1 cellular context compared by ENCODE assay signal in the genomic region with DNA sequence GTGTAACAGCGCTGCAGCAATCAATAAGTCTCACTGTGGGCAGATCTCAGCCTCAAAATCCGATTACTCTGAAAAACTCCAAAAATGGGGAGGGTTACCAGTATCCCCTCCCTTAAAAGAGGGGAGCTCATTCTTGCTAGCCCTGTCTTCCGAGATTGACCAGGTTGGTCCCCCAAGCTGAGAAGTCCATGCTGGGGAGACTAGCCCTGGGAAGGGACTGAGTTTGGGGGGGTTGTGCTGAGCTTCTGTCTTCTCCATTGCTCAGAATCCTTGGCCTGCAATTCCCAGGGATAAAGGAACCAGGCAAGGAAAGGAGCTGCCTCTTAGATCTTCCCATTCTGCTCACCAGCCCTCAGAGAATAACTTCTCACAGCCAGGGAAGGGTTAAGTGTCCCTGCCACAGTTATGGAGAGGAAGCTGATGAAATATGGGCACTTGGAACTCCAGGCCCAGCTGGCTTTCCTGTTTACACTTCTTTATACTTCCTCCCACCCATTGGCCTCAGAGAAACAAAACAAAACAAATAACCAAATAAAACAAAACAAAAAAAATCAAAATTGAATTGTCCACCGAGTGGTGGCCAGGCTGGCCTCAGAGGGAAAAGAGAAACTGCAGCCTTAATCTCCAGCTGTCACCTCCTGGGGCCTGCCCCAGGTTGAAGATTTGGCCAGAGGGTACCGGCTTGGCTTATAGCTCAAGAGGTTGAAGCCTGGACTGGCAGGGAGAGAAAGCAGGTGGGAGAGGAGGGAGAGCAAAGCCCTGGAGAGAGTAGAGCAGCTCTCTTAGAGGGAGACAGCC.
TF ChIP-seq lines count a peak whose summit lies in the region.

No MANE protein-coding gene starts in this region.

TF ChIP-seq in K562, 482 proteins besides CTCF, POLR2A, EP300 and RAD21:
- peak; percentile 69 for TF ChIP-seq GABPA (tag; conservative IDR thresholded peaks at IDR 0.05; ENCODE audit: low read depth)
- TF ChIP-seq CXXC5 (CRISPR knock-in tag; IDR thresholded peaks at IDR 0.05) = peak; percentile 16; the same call in 1 of the 2 replicates
- TF ChIP-seq MAZ (CRISPR knock-in tag; conservative IDR thresholded peaks at IDR 0.05 in 1 of 2, IDR thresholded peaks at IDR 0.05 in 1 of 2) = 0 out of 4 replicates have a peak, but pooled peaks of 1 of the 2 experiments have one; percentile 28
- 0 out of 2 replicates have a peak, but pooled peaks have one; percentile 20 for TF ChIP-seq L3MBTL2 (IDR thresholded peaks at IDR 0.05)
- TF ChIP-seq TCF3 (CRISPR knock-in tag; IDR thresholded peaks at IDR 0.05) = no peak
- peak; percentile 66 for TF ChIP-seq ZNF175 (CRISPR knock-in tag; IDR thresholded peaks at IDR 0.05; ENCODE audit: low read depth)
- peak; percentile 50; the same call in 1 of the 2 replicates for TF ChIP-seq ZNF311 (CRISPR knock-in tag; IDR thresholded peaks at IDR 0.05)
- TF ChIP-seq CEBPG (CRISPR knock-in tag; IDR thresholded peaks at IDR 0.05) = no peak
- peak in 1 of 2 experiments; percentile 75; a peak in 2 of 4 replicates for TF ChIP-seq CEBPG (tag; conservative IDR thresholded peaks at IDR 0.05 in 1 of 2, IDR thresholded peaks at IDR 0.05 in 1 of 2)
- no peak for TF ChIP-seq YY1 (IDR thresholded peaks at IDR 0.05; ENCODE audit: borderline replicate concordance in 1 of 3, control insufficient read depth in 1 of 3, extremely low read depth in 1 of 3, insufficient read depth in 3 of 3, insufficient read length in 1 of 3, insufficient replicate concordance in 2 of 3, low read depth in 1 of 3, low read length in 2 of 3)
- TF ChIP-seq MEIS2 (IDR thresholded peaks at IDR 0.05; ENCODE audit: partially characterized antibody) = peak; percentile 54
- TF ChIP-seq ZNF766 (CRISPR knock-in tag; conservative IDR thresholded peaks at IDR 0.05) = 0 out of 2 replicates have a peak, but pooled peaks have one; percentile 44
- TF ChIP-seq RHOXF2B (CRISPR knock-in tag; conservative IDR thresholded peaks at IDR 0.05) = no peak
- no peak for TF ChIP-seq BMI1 (IDR thresholded peaks at IDR 0.05; ENCODE audit: low read length)
- no peak for TF ChIP-seq GATAD2B (IDR thresholded peaks at IDR 0.05; ENCODE audit: borderline replicate concordance)
- no peak for TF ChIP-seq NR2C2 (CRISPR knock-in tag; IDR thresholded peaks at IDR 0.05)
- peak; percentile 25; the same call in 1 of the 2 replicates for TF ChIP-seq NR2C2 (tag; IDR thresholded peaks at IDR 0.05)
- TF ChIP-seq FOXA3 (CRISPR knock-in tag; conservative IDR thresholded peaks at IDR 0.05 in 1 of 2, IDR thresholded peaks at IDR 0.05 in 1 of 2) = peak in 1 of 2 experiments; percentile 27; a peak in 1 of 4 replicates
- TF ChIP-seq, protein P1, sequence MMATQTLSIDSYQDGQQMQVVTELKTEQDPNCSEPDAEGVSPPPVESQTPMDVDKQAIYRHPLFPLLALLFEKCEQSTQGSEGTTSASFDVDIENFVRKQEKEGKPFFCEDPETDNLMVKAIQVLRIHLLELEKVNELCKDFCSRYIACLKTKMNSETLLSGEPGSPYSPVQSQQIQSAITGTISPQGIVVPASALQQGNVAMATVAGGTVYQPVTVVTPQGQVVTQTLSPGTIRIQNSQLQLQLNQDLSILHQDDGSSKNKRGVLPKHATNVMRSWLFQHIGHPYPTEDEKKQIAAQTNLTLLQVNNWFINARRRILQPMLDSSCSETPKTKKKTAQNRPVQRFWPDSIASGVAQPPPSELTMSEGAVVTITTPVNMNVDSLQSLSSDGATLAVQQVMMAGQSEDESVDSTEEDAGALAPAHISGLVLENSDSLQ (IDR thresholded peaks at IDR 0.05) = peak; percentile 22; the same call in 1 of the 2 replicates
